In the genomic region with DNA sequence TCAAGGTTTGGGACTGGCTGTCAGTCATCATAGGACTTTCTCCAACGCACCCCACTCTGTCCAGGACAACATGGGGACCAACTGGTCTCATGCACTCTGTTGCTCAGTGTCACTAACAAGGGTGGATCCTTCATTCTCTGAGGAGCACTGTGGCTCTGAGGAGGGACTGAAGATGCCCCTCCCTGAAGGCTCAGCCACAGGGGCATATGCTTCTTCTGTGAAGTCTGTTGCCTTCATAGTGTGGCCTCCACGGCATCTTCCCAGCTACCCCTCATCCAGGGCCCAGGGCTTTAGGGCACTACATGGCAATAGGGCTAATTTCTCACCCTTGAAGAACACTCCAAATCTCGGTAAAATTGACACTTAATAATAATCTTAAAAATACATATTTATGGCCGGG, we compare ENCODE assay signal across 24 cellular contexts. TPM values are rescaled to one million over a fixed set of nuclear protein-coding genes. Genes with fewer than 3 reads are reported as not detected.
"Had no signal": no experiment of that assay in that cellular context is flagged by ENCODE, and none has a peak within 500 bp of the region (broad histone marks: within the 10 kb centered on the region; RNA-seq: fewer than 3 reads in every experiment).

No MANE protein-coding gene starts in this region.

- H3K79me2 ChIP-seq: hepatocyte, parathyroid adenoma had no signal

- DNase-seq: cortex of kidney; effector memory CD8-positive, alpha-beta T cell; heart left ventricle; kidney glomerular epithelial cell; left ventricle myocardium superior; lower lobe of right lung; natural killer cell; right cardiac atrium; sigmoid colon; stimulated activated CD4-positive, alpha-beta T cell treated with anti-CD3 and anti-CD28 coated beads, Interleukin-2, amount 100 ng/mL, for 24 hours; stimulated activated CD4-positive, alpha-beta T cell treated with anti-CD3 and anti-CD28 coated beads, Interleukin-4, amount 100 ng/mL, for 24 hours; stimulated activated naive CD4-positive, alpha-beta T cell treated with Interleukin-2 at 50 U/mL for 16 hours; stomach; thyroid gland had no signal

- FAIRE-seq: endometrium, islet of Langerhans had no signal

- H3K4me1 Mint-ChIP-seq: natural killer cell had no signal

- H3K27me3 ChIP-seq: gastroesophageal sphincter, heart left ventricle, hepatocyte, neutrophil, sigmoid colon, thyroid gland, vagina had no signal

- H3K9me3 Mint-ChIP-seq: effector memory CD8-positive, alpha-beta T cell; natural killer cell; stimulated activated effector memory CD8-positive, alpha-beta T cell treated with anti-CD3 and anti-CD28 coated beads, Interleukin-12 subunit alpha, Interleukin-12 subunit beta, amount 100 ng/mL, for 72 hours had no signal

- H3K4me1 ChIP-seq: gastroesophageal sphincter, heart left ventricle, parathyroid adenoma, prostate gland, sigmoid colon, stomach, thyroid gland, vagina had no signal

- H3K9ac ChIP-seq: parathyroid adenoma had no signal

- H3K4me3 ChIP-seq: gastroesophageal sphincter, heart left ventricle, hepatocyte, lower lobe of right lung, prostate gland, sigmoid colon, stomach, thyroid gland, vagina had no signal

- H3K4me2 ChIP-seq: hepatocyte had no signal

- H3K9me3 ChIP-seq: gastroesophageal sphincter, heart left ventricle, lower lobe of right lung, neutrophil, prostate gland, sigmoid colon, stomach, thyroid gland, vagina had no signal

- H2AFZ ChIP-seq: hepatocyte, parathyroid adenoma had no signal

- H3K27ac ChIP-seq: gastroesophageal sphincter, heart left ventricle, hepatocyte, lower lobe of right lung, parathyroid adenoma, prostate gland, sigmoid colon, stomach, thyroid gland, vagina had no signal

- H3K36me3 Mint-ChIP-seq: natural killer cell; stimulated activated effector memory CD8-positive, alpha-beta T cell treated with anti-CD3 and anti-CD28 coated beads, Interleukin-12 subunit alpha, Interleukin-12 subunit beta, amount 100 ng/mL, for 72 hours had no signal

- H3K27ac Mint-ChIP-seq: effector memory CD8-positive, alpha-beta T cell; natural killer cell; stimulated activated effector memory CD8-positive, alpha-beta T cell treated with anti-CD3 and anti-CD28 coated beads, Interleukin-12 subunit alpha, Interleukin-12 subunit beta, amount 100 ng/mL, for 72 hours had no signal

- ATAC-seq: effector memory CD8-positive, alpha-beta T cell; gastroesophageal sphincter; heart left ventricle; left ventricle myocardium superior; lower lobe of right lung; natural killer cell; right cardiac atrium; stimulated activated effector memory CD8-positive, alpha-beta T cell treated with anti-CD3 and anti-CD28 coated beads, Interleukin-12 subunit alpha, Interleukin-12 subunit beta, amount 100 ng/mL, for 72 hours had no signal

- H3K4me3 Mint-ChIP-seq: effector memory CD8-positive, alpha-beta T cell; natural killer cell; stimulated activated effector memory CD8-positive, alpha-beta T cell treated with anti-CD3 and anti-CD28 coated beads, Interleukin-12 subunit alpha, Interleukin-12 subunit beta, amount 100 ng/mL, for 72 hours had no signal

- H3K36me3 ChIP-seq: gastroesophageal sphincter, heart left ventricle, lower lobe of right lung, neutrophil, prostate gland, sigmoid colon, stomach, thyroid gland, vagina had no signal

RNA-seq across cellular contexts. Expression of gene PPP4R4, which starts 30.4 kb away (rescaled TPM):
- total RNA-seq: dermis microvascular lymphatic vessel endothelial cell had no signal
